ENCODE assay signal across 8 cellular contexts in genomic region chr16:66728117-66728787, GRCh38. TPM values are rescaled to one million over a fixed set of nuclear protein-coding genes. Genes with fewer than 3 reads are reported as not detected.
A peak's percentile ranks its signal among the peaks of the same experiment; 100 is the strongest.
DNase-seq lines count a peak whose midpoint lies in the region; ATAC-seq and TF ChIP-seq lines count a peak whose summit lies in the region.

No MANE protein-coding gene starts in this region.

- H3K27ac Mint-ChIP-seq in type B pancreatic cell, result peak overlapping the region; percentile 40
- H3K27ac Mint-ChIP-seq in activated T-helper 1 cell treated with anti-CD3 and anti-CD28 coated beads, Interleukin-12 subunit alpha, Interleukin-12 subunit beta, Interleukin-2, Interleukin-4 antibody, amounts not matched to agents 30 ng/mL and 10 ng/mL and 1 ng/mL, durations not matched to agents 14 hours and 24 hours and 36 hours, result no peak overlapping the region

- H3K9ac ChIP-seq in HUES64 (ENCODE audit: low read depth, low read length), result no peak overlapping the region

- H3K9me3 ChIP-seq in HUES64 (ENCODE audit: insufficient read depth, low read depth, low read length), result no peaks in the 10 kb centered on the region

- H3K9me3 Mint-ChIP-seq in type B pancreatic cell, result no peaks in the 10 kb centered on the region
- no peaks in the 10 kb centered on the region for H3K9me3 Mint-ChIP-seq in activated T-helper 1 cell treated with anti-CD3 and anti-CD28 coated beads, Interleukin-12 subunit alpha, Interleukin-12 subunit beta, Interleukin-2, Interleukin-4 antibody, amounts not matched to agents 30 ng/mL and 10 ng/mL and 1 ng/mL, durations not matched to agents 14 hours and 24 hours and 36 hours

- DNase-seq in ELR (ENCODE audit: low read depth) (peak; percentile 81), OCI-M1 (lab: John Stamatoyannopoulos, UW) (peak; percentile 76), cerebellar nuclear complex (lab: John Stamatoyannopoulos, UW) (peak; percentile 17 to 36), type B pancreatic cell (ENCODE audit: extremely low spot score, unreplicated experiment) (no peak)
- DNase-seq in activated T-helper 1 cell treated with anti-CD3 and anti-CD28 coated beads, Interleukin-12 subunit alpha, Interleukin-12 subunit beta, Interleukin-2, Interleukin-4 antibody, amounts not matched to agents 30 ng/mL and 10 ng/mL and 1 ng/mL, durations not matched to agents 14 hours and 24 hours and 36 hours (ENCODE audit: low spot score), result no peak

- H3K4me3 Mint-ChIP-seq in type B pancreatic cell, result no peak overlapping the region
- no peak overlapping the region for H3K4me3 Mint-ChIP-seq in activated T-helper 1 cell treated with anti-CD3 and anti-CD28 coated beads, Interleukin-12 subunit alpha, Interleukin-12 subunit beta, Interleukin-2, Interleukin-4 antibody, amounts not matched to agents 30 ng/mL and 10 ng/mL and 1 ng/mL, durations not matched to agents 14 hours and 24 hours and 36 hours

- H3K4me3 ChIP-seq in HUES64 (ENCODE audit: low read length), result no peak overlapping the region

- H3K4me1 ChIP-seq in HUES64 (ENCODE audit: insufficient read depth, low read length), result peaks cover 24% of the 10 kb centered on the region

- H3K36me3 Mint-ChIP-seq in type B pancreatic cell, result peaks cover 40% of the 10 kb centered on the region
- H3K36me3 Mint-ChIP-seq in activated T-helper 1 cell treated with anti-CD3 and anti-CD28 coated beads, Interleukin-12 subunit alpha, Interleukin-12 subunit beta, Interleukin-2, Interleukin-4 antibody, amounts not matched to agents 30 ng/mL and 10 ng/mL and 1 ng/mL, durations not matched to agents 14 hours and 24 hours and 36 hours (ENCODE audit: low read depth), result peaks cover 55% of the 10 kb centered on the region

- WGBS in HUES64, result 76% methylated on average over 3 of the region's 3 CpGs

- no peak for ATAC-seq in HG03025 (IDR thresholded peaks at IDR 0.05; ENCODE audit: low FRiP score, unreplicated experiment)

- peak; percentile 82 for TF ChIP-seq CTCF in type B pancreatic cell (conservative IDR thresholded peaks at IDR 0.05)

- intact Hi-C loops in activated T-helper 1 cell treated with anti-CD3 and anti-CD28 coated beads, Interleukin-12 subunit alpha, Interleukin-12 subunit beta, Interleukin-2, Interleukin-4 antibody, amounts not matched to agents 30 ng/mL and 10 ng/mL and 1 ng/mL, durations not matched to agents 14 hours and 24 hours and 36 hours (cut with micrococcal nuclease), result loop anchor here (1.0 to 2.0 kb wide), 4 partner anchors 23 to 322 kb away; partner anchors contain the start of gene DYNC1LI2

- H3K4me1 Mint-ChIP-seq in type B pancreatic cell (ENCODE audit: unreplicated experiment), result no peaks in the 10 kb centered on the region
- H3K4me1 Mint-ChIP-seq in activated T-helper 1 cell treated with anti-CD3 and anti-CD28 coated beads, Interleukin-12 subunit alpha, Interleukin-12 subunit beta, Interleukin-2, Interleukin-4 antibody, amounts not matched to agents 30 ng/mL and 10 ng/mL and 1 ng/mL, durations not matched to agents 14 hours and 24 hours and 36 hours (ENCODE audit: low read depth), result peaks cover 16% of the 10 kb centered on the region

- peaks cover 94% of the 10 kb centered on the region for H3K36me3 ChIP-seq in HUES64 (ENCODE audit: insufficient read depth, low read length)

- no peaks in the 10 kb centered on the region for H3K27me3 Mint-ChIP-seq in type B pancreatic cell
- H3K27me3 Mint-ChIP-seq in activated T-helper 1 cell treated with anti-CD3 and anti-CD28 coated beads, Interleukin-12 subunit alpha, Interleukin-12 subunit beta, Interleukin-2, Interleukin-4 antibody, amounts not matched to agents 30 ng/mL and 10 ng/mL and 1 ng/mL, durations not matched to agents 14 hours and 24 hours and 36 hours (ENCODE audit: insufficient read depth), result no peaks in the 10 kb centered on the region

- H3K27me3 ChIP-seq in HUES64 (ENCODE audit: insufficient read depth, low read length), result no peaks in the 10 kb centered on the region
- H3K27me3 ChIP-seq in layer of hippocampus (ENCODE audit: control insufficient read depth, insufficient read depth, low read length), result no peaks in the 10 kb centered on the region

- peak overlapping the region; percentile 85; the same call in 1 of the 2 replicates for H3K27ac ChIP-seq in HUES64 (ENCODE audit: low read depth, low read length)
- peak overlapping the region; percentile 9 for H3K27ac ChIP-seq in layer of hippocampus (ENCODE audit: low read depth, low read length)

RNA-seq across cellular contexts. Expression of gene DYNC1LI2, which starts 23.2 kb away (rescaled TPM):
- 52.2 TPM for polyA plus RNA-seq in HUES64 (2013, experiment 1 of 2)
- polyA plus RNA-seq in HUES64 (2013, experiment 2 of 2), result 46.8 TPM
- total RNA-seq in type B pancreatic cell (ENCODE audit: low replicate concordance), result 113 and 135 TPM in 2 replicates
- 55.7 and 60.3 TPM in 2 replicates for total RNA-seq in activated T-helper 1 cell treated with anti-CD3 and anti-CD28 coated beads, Interleukin-12 subunit alpha, Interleukin-12 subunit beta, Interleukin-2, Interleukin-4 antibody, amounts not matched to agents 30 ng/mL and 10 ng/mL and 1 ng/mL, durations not matched to agents 14 hours and 24 hours and 36 hours

RNA-seq across cellular contexts. Expression of gene CMTM4, which starts 31.7 kb away (rescaled TPM):
- 19.2 TPM for polyA plus RNA-seq in HUES64 (2013, experiment 1 of 2)
- 25.7 TPM for polyA plus RNA-seq in HUES64 (2013, experiment 2 of 2)
- total RNA-seq in type B pancreatic cell (ENCODE audit: low replicate concordance), result 64.4 and 72.1 TPM in 2 replicates
- total RNA-seq in activated T-helper 1 cell treated with anti-CD3 and anti-CD28 coated beads, Interleukin-12 subunit alpha, Interleukin-12 subunit beta, Interleukin-2, Interleukin-4 antibody, amounts not matched to agents 30 ng/mL and 10 ng/mL and 1 ng/mL, durations not matched to agents 14 hours and 24 hours and 36 hours, result 3.3 and 3.9 TPM in 2 replicates

Comparison
In these comparisons a context has a peak if more than half of its experiments do, and no peak if none do; other contexts are left out.
1. DNase-seq: peak in ELR (single experiment), OCI-M1 (single experiment) and cerebellar nuclear complex (2 of 2); none in type B pancreatic cell (single experiment) and activated T-helper 1 cell treated with anti-CD3 and anti-CD28 coated beads, Interleukin-12 subunit alpha, Interleukin-12 subunit beta, Interleukin-2, Interleukin-4 antibody, amounts not matched to agents 30 ng/mL and 10 ng/mL and 1 ng/mL, durations not matched to agents 14 hours and 24 hours and 36 hours (single experiment).
2. RNA of gene CMTM4, which starts 31.7 kb away (total RNA-seq): 64.4 to 72.1 TPM in type B pancreatic cell; 3.3 to 3.9 TPM in activated T-helper 1 cell treated with anti-CD3 and anti-CD28 coated beads, Interleukin-12 subunit alpha, Interleukin-12 subunit beta, Interleukin-2, Interleukin-4 antibody, amounts not matched to agents 30 ng/mL and 10 ng/mL and 1 ng/mL, durations not matched to agents 14 hours and 24 hours and 36 hours; every median in the first group is over 10 times any median in the second.